ENCODE assay signal across 16 cellular contexts in genomic region chr9:98887918-98888510, GRCh38. TPM values are rescaled to one million over a fixed set of nuclear protein-coding genes. Genes with fewer than 3 reads are reported as not detected.
DNase-seq lines count a peak whose midpoint lies in the region; ATAC-seq and TF ChIP-seq lines count a peak whose summit lies in the region.
"Had no signal": no experiment of that assay in that cellular context is flagged by ENCODE, and none has a peak within 500 bp of the region (broad histone marks: within the 10 kb centered on the region; RNA-seq: fewer than 3 reads in every experiment).

No MANE protein-coding gene starts in this region.

- intact Hi-C loops in PC-3 (cut with micrococcal nuclease), result no loop called here

- H3K27me3 ChIP-seq in PC-3 (ENCODE audit: low read length) (no peaks in the 10 kb centered on the region; the same call in 1 of the 2 replicates), hepatocyte (no peaks in the 10 kb centered on the region)
- H3K27me3 ChIP-seq: left lung, sigmoid colon, SJSA1 had no signal

- H3K9me3 ChIP-seq in PC-3 (ENCODE audit: low read length) (no peaks in the 10 kb centered on the region), hepatocyte (ENCODE audit: low read depth) (no peaks in the 10 kb centered on the region)
- H3K9me3 ChIP-seq: left lung, sigmoid colon, SJSA1 had no signal

- H3K36me3 ChIP-seq in PC-3 (ENCODE audit: low read depth, low read length), result no peaks in the 10 kb centered on the region
- H3K36me3 ChIP-seq in hepatocyte (replicated peaks; ENCODE audit: insufficient read depth, low read depth), result no peaks in the 10 kb centered on the region
- H3K36me3 ChIP-seq: left lung, sigmoid colon, SJSA1 had no signal

- H3K4me3 ChIP-seq in PC-3 (ENCODE audit: low read length), result no peak overlapping the region
- no peak overlapping the region for H3K4me3 ChIP-seq in hepatocyte
- H3K4me3 ChIP-seq: left lung, sigmoid colon, SJSA1 had no signal

- 39% methylated on average over 6 of the region's 6 CpGs for WGBS in hepatocyte (ENCODE audit: low lambda C conversion rate, missing lambda C conversion rate)

- H3K4me2 ChIP-seq in PC-3 (ENCODE audit: low read length) (no peak overlapping the region), hepatocyte (no peak overlapping the region)

- CTCF ChIA-PET in PC-3 (lab: Charles Lee), result no interaction called here

- H2AFZ ChIP-seq in PC-3 (ENCODE audit: low read length) (no peak overlapping the region), hepatocyte (no peak overlapping the region)

- POLR2A ChIA-PET in PC-3 (lab: Charles Lee; ENCODE audit: unreplicated experiment), result no interaction called here

- ATAC-seq in PC-3 (no peak; the same call in 1 of the 2 replicates), HG03354 (IDR thresholded peaks at IDR 0.05; ENCODE audit: poor library complexity, severe bottlenecking, unreplicated experiment) (no peak)
- ATAC-seq: WTC11 had no signal

- no TSS peak for BruUV-seq in PC-3 (replicated peaks; lab: Mats Ljungman, UMichigan)

- H3K27ac ChIP-seq in PC-3 (ENCODE audit: low read length) (no peak overlapping the region), hepatocyte (no peak overlapping the region)
- H3K27ac ChIP-seq: SJSA1 had no signal

- DNase-seq in EL (peak; percentile 66), M059J (ENCODE audit: low read depth) (peak; percentile 66), PC-3 (peak; percentile 58), hepatocyte (ENCODE audit: low spot score) (peak; percentile 46), foreskin melanocyte (no peak)
- DNase-seq in activated effector memory CD4-positive, alpha-beta T cell treated with anti-CD3 and anti-CD28 coated beads, Interleukin-2, amount 50 U/mL, for 16 hours, result no peak
- DNase-seq: amygdala; CD4-positive, alpha-beta T cell; effector CD4-positive, alpha-beta T cell; KG1; left lung; nephron progenitor cell; sigmoid colon had no signal

- no peak overlapping the region for H3K9ac ChIP-seq in PC-3 (ENCODE audit: low read length)

- H3F3A ChIP-seq in PC-3 (ENCODE audit: low read length, unreplicated experiment), result no peaks in the 10 kb centered on the region

- no peaks in the 10 kb centered on the region for H3K4me1 ChIP-seq in PC-3 (ENCODE audit: insufficient read depth, low read length)
- H3K4me1 ChIP-seq in hepatocyte (ENCODE audit: insufficient read depth), result peaks cover 5% of the 10 kb centered on the region

- no peaks in the 10 kb centered on the region for H3K9me2 ChIP-seq in PC-3 (replicated peaks; ENCODE audit: low read length)
- H3K9me2 ChIP-seq in hepatocyte (replicated peaks; ENCODE audit: insufficient read depth), result no peaks in the 10 kb centered on the region

- no peaks in the 10 kb centered on the region for H3K79me2 ChIP-seq in PC-3 (ENCODE audit: low read length)
- H3K79me2 ChIP-seq in hepatocyte, result no peaks in the 10 kb centered on the region

- H4K20me1 ChIP-seq in PC-3 (ENCODE audit: low read length) (no peaks in the 10 kb centered on the region), hepatocyte (ENCODE audit: insufficient read depth, poor library complexity, severe bottlenecking) (no peaks in the 10 kb centered on the region)

- TF ChIP-seq CTCF in PC-3 (conservative IDR thresholded peaks at IDR 0.05; ENCODE audit: low read depth, low read length), result no peak
- no peak for TF ChIP-seq CTCF in hepatocyte (IDR thresholded peaks at IDR 0.05; ENCODE audit: poor library complexity)

RNA-seq across cellular contexts. Expression of gene COL15A1, which starts 55.7 kb away (rescaled TPM):
- total RNA-seq in M059J (2014; rRNA removed; shearing (Covaris generic)), result 2.9 and 4.2 TPM in 2 replicates
- total RNA-seq in PC-3 (2014; rRNA removed) (0.04 and 0.86 TPM in 2 replicates), hepatocyte (105 and 106 TPM in 2 replicates)
- polyA plus RNA-seq in hepatocyte, result 87.2 and 97.6 TPM in 2 replicates
- total RNA-seq: CD4-positive, alpha-beta T cell had no signal

Comparison
In these comparisons a context has a peak if more than half of its experiments do, and no peak if none do; other contexts are left out.
1. DNase-seq: peak in EL (single experiment), M059J (single experiment), PC-3 (single experiment) and hepatocyte (single experiment); none in foreskin melanocyte (single experiment) and activated effector memory CD4-positive, alpha-beta T cell treated with anti-CD3 and anti-CD28 coated beads, Interleukin-2, amount 50 U/mL, for 16 hours (single experiment).
2. RNA of gene COL15A1, which starts 55.7 kb away (total RNA-seq): 105 to 106 TPM in hepatocyte; 2.9 to 4.2 TPM in M059J and 0.04 to 0.86 TPM in PC-3; every median in the first group is over 10 times any median in the second.